In the genomic region with DNA sequence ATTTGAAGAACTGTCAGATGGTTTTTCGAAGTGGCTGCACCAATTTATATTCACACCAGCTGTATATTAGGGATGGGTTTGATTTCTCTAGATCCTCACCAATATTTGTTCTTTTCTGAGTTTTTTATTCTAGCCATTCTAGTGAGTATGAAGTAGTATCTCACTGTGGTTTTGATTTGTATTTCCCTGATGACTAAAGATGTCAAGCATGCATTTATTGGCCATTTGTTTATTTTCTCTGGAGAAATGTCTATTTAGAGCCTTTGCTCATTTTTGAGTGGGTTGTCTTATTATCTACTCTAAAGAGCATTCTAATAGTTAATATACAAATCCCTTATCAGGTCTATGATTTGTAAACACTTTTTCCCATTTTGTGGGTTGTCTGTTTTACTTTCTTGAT, we compare ENCODE assay signal across 23 cellular contexts.
"Had no signal": no experiment of that assay in that cellular context is flagged by ENCODE, and none has a peak within 500 bp of the region (broad histone marks: within the 10 kb centered on the region; RNA-seq: fewer than 3 reads in every experiment).

No MANE protein-coding gene starts in this region.

- DNase-seq: activated CD4-positive, alpha-beta memory T cell treated with anti-CD3 and anti-CD28 coated beads, Interleukin-2, amount 10 ng/mL, durations not matched to agents 7 days and 5 days; activated CD4-positive, alpha-beta T cell treated with anti-CD3 and anti-CD28 coated beads for 48 hours; activated CD8-positive, alpha-beta memory T cell treated with anti-CD3 and anti-CD28 coated beads, Interleukin-2, amount 50 U/mL, for 48 hours; activated gamma-delta T cell treated with Interleukin-2 at 50 U/mL for 16 hours; activated naive CD4-positive, alpha-beta T cell treated with anti-CD3 and anti-CD28 coated beads, Interleukin-2, amount 50 U/mL, for 16 hours; activated T-cell treated with anti-CD3 and anti-CD28 coated beads, Interleukin-2, amount 50 U/mL, for 24 hours; anterior cingulate cortex; brain microvascular endothelial cell; esophagus squamous epithelium; gastrocnemius medialis; left cardiac atrium; left ventricle myocardium superior; retina; small intestine; stimulated activated CD4-positive, alpha-beta T cell treated with anti-CD3 and anti-CD28 coated beads, Interleukin-4, amount 100 ng/mL, for 24 hours; stimulated activated naive CD8-positive, alpha-beta T cell treated with anti-CD3 and anti-CD28 coated beads, Interleukin-15, amount 100 ng/mL, for 72 hours; substantia nigra; T-helper 1 cell; uterus had no signal

- ATAC-seq: activated CD4-positive, CD25-positive, alpha-beta regulatory T cell treated with anti-CD3 and anti-CD28 coated beads, Interleukin-2, amount 50 U/mL, for 24 hours; activated T-helper 17 cell treated with anti-CD3 and anti-CD28 coated beads, Interleukin-2, amount 50 U/mL, for 72 hours; gastrocnemius medialis; left cardiac atrium; left ventricle myocardium superior; sciatic nerve; stimulated activated effector memory CD8-positive, alpha-beta T cell treated with anti-CD3 and anti-CD28 coated beads, Interleukin-12 subunit alpha, Interleukin-12 subunit beta, amount 100 ng/mL, for 72 hours; stimulated activated naive CD8-positive, alpha-beta T cell treated with anti-CD3 and anti-CD28 coated beads, Interleukin-15, amount 100 ng/mL, for 72 hours had no signal
